22 cellular contexts compared by ENCODE assay signal in genomic region chr3:194079702-194080172, GRCh38. TPM values are rescaled to one million over a fixed set of nuclear protein-coding genes. Genes with fewer than 3 reads are reported as not detected.
A peak's percentile ranks its signal among the peaks of the same experiment; 100 is the strongest.
DNase-seq lines count a peak whose midpoint lies in the region; ATAC-seq and TF ChIP-seq lines count a peak whose summit lies in the region.
"Had no signal": no experiment of that assay in that cellular context is flagged by ENCODE, and none has a peak within 500 bp of the region (broad histone marks: within the 10 kb centered on the region; RNA-seq: fewer than 3 reads in every experiment).

No MANE protein-coding gene starts in this region.

- DNase-seq in DMS53 (lab: John Stamatoyannopoulos, UW) (peak; percentile 8), DMS53 treated with DMSO at 0.1 percent for 48 hours (lab: John Stamatoyannopoulos, UW; ENCODE audit: unreplicated experiment) (no peak), NOMO-1 treated with dmso at 0.1 percent for 144 hours (lab: John Stamatoyannopoulos, UW; ENCODE audit: unreplicated experiment) (peak; percentile 11), HAP-1 (ENCODE audit: low spot score in 2 of 2) (no peak), GM20000 (ENCODE audit: low spot score) (no peak), retina (no peak)
- peak; percentile 20 for DNase-seq in natural killer cell treated with Interleukin-12 subunit alpha and Interleukin-12 subunit beta and Interleukin-15 and Interleukin-18, amount 100 ng/mL, for 72 hours (ENCODE audit: low spot score)
- no peak for DNase-seq in activated T-cell treated with anti-CD3 and anti-CD28 coated beads, Interleukin-2, amount 50 U/mL, for 72 hours
- DNase-seq: ACHN; CD4-positive, alpha-beta T cell; GDM1; H7; HFFc6; NCI-H1105; NCI-H1694 treated with DMSO at 0.1 percent for 48 hours; NCI-H2081 treated with DMSO at 0.1 percent for 48 hours; NCI-H2171 treated with DMSO at 0.1 percent for 48 hours; NCI-H446 treated with DMSO at 0.1 percent for 48 hours; NCI-H526 treated with DMSO at 0.1 percent for 48 hours had no signal

- H3K4me1 Mint-ChIP-seq in natural killer cell treated with Interleukin-12 subunit alpha and Interleukin-12 subunit beta and Interleukin-15 and Interleukin-18, amount 100 ng/mL, for 72 hours (ENCODE audit: low read depth in 2 of 2): peaks cover 0 to 18% of the 10 kb centered on the region in 2 donors
- H3K4me1 Mint-ChIP-seq in activated T-cell treated with anti-CD3 and anti-CD28 coated beads, Interleukin-2, amount 50 U/mL, for 72 hours (ENCODE audit: low read depth): peaks cover 10% of the 10 kb centered on the region

- in situ Hi-C loops in HAP-1 (cut with MboI; ENCODE audit: low sequenced_read_pairs): no loop called here

- no peaks in the 10 kb centered on the region for H3K9me3 Mint-ChIP-seq in natural killer cell treated with Interleukin-12 subunit alpha and Interleukin-12 subunit beta and Interleukin-15 and Interleukin-18, amount 100 ng/mL, for 72 hours
- H3K9me3 Mint-ChIP-seq in activated T-cell treated with anti-CD3 and anti-CD28 coated beads, Interleukin-2, amount 50 U/mL, for 72 hours: no peaks in the 10 kb centered on the region
- H3K9me3 Mint-ChIP-seq: CD4-positive, alpha-beta T cell; HFFc6 had no signal

- H3K4me3 Mint-ChIP-seq in natural killer cell treated with Interleukin-12 subunit alpha and Interleukin-12 subunit beta and Interleukin-15 and Interleukin-18, amount 100 ng/mL, for 72 hours: no peak overlapping the region
- no peak overlapping the region for H3K4me3 Mint-ChIP-seq in activated T-cell treated with anti-CD3 and anti-CD28 coated beads, Interleukin-2, amount 50 U/mL, for 72 hours
- H3K4me3 Mint-ChIP-seq: CD4-positive, alpha-beta T cell; HFFc6 had no signal

- no peaks in the 10 kb centered on the region for H3K4me1 ChIP-seq in HAP-1

- no peaks in the 10 kb centered on the region for H3K9me3 ChIP-seq in HAP-1
- H3K9me3 ChIP-seq: BLaER1, Peyer's patch had no signal

- no peaks in the 10 kb centered on the region for H3K36me3 Mint-ChIP-seq in natural killer cell treated with Interleukin-12 subunit alpha and Interleukin-12 subunit beta and Interleukin-15 and Interleukin-18, amount 100 ng/mL, for 72 hours
- no peaks in the 10 kb centered on the region for H3K36me3 Mint-ChIP-seq in activated T-cell treated with anti-CD3 and anti-CD28 coated beads, Interleukin-2, amount 50 U/mL, for 72 hours (ENCODE audit: insufficient read depth in 2 of 2)

- no peaks in the 10 kb centered on the region for H3K36me3 ChIP-seq in HAP-1 (replicated peaks)
- H3K36me3 ChIP-seq: BLaER1, Peyer's patch had no signal

- ATAC-seq in natural killer cell treated with Interleukin-12 subunit alpha and Interleukin-12 subunit beta and Interleukin-15 and Interleukin-18, amount 100 ng/mL, for 72 hours: no peak
- no peak for ATAC-seq in activated T-cell treated with anti-CD3 and anti-CD28 coated beads, Interleukin-2, amount 50 U/mL, for 72 hours (replicated peaks in 1 of 2)
- ATAC-seq: SK-N-SH treated with all-trans-retinoic acid at 6 μM for 48 hours had no signal

- no peaks in the 10 kb centered on the region for H3K27me3 ChIP-seq in HAP-1 (ENCODE audit: low read depth)
- H3K27me3 ChIP-seq: BLaER1, Peyer's patch had no signal

- H3K4me3 ChIP-seq in HAP-1: no peak overlapping the region
- H3K4me3 ChIP-seq: BLaER1, Peyer's patch had no signal

- peaks cover 53 to 62% of the 10 kb centered on the region in 2 donors for H3K27me3 Mint-ChIP-seq in natural killer cell treated with Interleukin-12 subunit alpha and Interleukin-12 subunit beta and Interleukin-15 and Interleukin-18, amount 100 ng/mL, for 72 hours
- H3K27me3 Mint-ChIP-seq in activated T-cell treated with anti-CD3 and anti-CD28 coated beads, Interleukin-2, amount 50 U/mL, for 72 hours (ENCODE audit: low read depth): peaks cover 33% of the 10 kb centered on the region

- no peak for TF ChIP-seq CTCF in GM20000 (IDR thresholded peaks at IDR 0.05; ENCODE audit: extremely low read depth, missing control alignments)

- H3K27ac Mint-ChIP-seq in natural killer cell treated with Interleukin-12 subunit alpha and Interleukin-12 subunit beta and Interleukin-15 and Interleukin-18, amount 100 ng/mL, for 72 hours: no peak overlapping the region
- no peak overlapping the region for H3K27ac Mint-ChIP-seq in activated T-cell treated with anti-CD3 and anti-CD28 coated beads, Interleukin-2, amount 50 U/mL, for 72 hours
- H3K27ac Mint-ChIP-seq: CD4-positive, alpha-beta T cell; HFFc6 had no signal

RNA-seq across cellular contexts. Expression of gene HES1, which starts 56.2 kb away (rescaled TPM):
- under 1 TPM in 1 of 2 donors, not detected in 1; 0.28 TPM for total RNA-seq in natural killer cell treated with Interleukin-12 subunit alpha and Interleukin-12 subunit beta and Interleukin-15 and Interleukin-18, amount 100 ng/mL, for 72 hours
- under 1 TPM; 0.81 to 0.91 TPM for total RNA-seq in activated T-cell treated with anti-CD3 and anti-CD28 coated beads, Interleukin-2, amount 50 U/mL, for 72 hours

Comparison
In these comparisons a context has a peak if more than half of its experiments do, and no peak if none do; other contexts are left out.
1. DNase-seq: peak in DMS53 (single experiment), NOMO-1 treated with dmso at 0.1 percent for 144 hours (single experiment) and natural killer cell treated with Interleukin-12 subunit alpha and Interleukin-12 subunit beta and Interleukin-15 and Interleukin-18, amount 100 ng/mL, for 72 hours (single experiment); none in DMS53 treated with DMSO at 0.1 percent for 48 hours (single experiment), HAP-1 (0 of 2), GM20000 (single experiment), retina (single experiment) and activated T-cell treated with anti-CD3 and anti-CD28 coated beads, Interleukin-2, amount 50 U/mL, for 72 hours (0 of 2).